In the genomic region with DNA sequence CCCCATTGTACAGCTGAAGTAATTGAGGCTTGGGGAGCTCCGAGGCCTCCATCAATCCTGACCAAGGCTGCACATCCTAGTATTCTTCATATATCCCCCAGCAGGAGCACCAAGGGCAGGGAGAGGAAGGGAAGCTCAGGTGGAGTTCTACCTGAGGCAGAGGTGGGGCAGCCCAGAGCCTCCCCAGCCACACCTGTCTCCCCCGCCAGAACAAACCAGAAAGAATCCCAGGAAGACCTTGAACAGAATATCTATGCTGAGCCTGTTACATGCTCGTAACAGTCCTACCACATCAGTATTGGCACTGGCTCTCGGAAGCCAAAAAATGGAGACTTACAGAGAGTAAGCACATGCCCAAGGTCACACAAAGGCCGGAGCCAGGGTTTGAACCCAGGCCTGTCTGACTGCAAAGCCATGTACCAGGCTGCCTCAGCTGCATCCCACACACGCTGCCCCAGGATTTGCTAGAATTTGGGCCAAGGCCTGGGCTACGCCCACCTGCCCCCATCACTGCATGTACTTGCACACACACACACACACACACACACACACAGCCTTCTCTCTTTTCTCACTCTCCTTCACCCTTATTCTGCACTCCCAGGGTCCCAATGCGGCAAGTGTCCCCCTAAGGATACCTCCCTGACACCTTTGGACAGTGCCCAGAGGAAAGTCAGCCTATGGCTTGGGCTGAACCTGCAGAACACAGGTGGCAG, we compare ENCODE assay signal across 15 cellular contexts. TPM values are rescaled to one million over a fixed set of nuclear protein-coding genes. Genes with fewer than 3 reads are reported as not detected.
DNase-seq lines count a peak whose midpoint lies in the region; ATAC-seq, FAIRE-seq and TF ChIP-seq lines count a peak whose summit lies in the region.
"Had no signal": no experiment of that assay in that cellular context is flagged by ENCODE, and none has a peak within 500 bp of the region (broad histone marks: within the 10 kb centered on the region; RNA-seq: fewer than 3 reads in every experiment).

No MANE protein-coding gene starts in this region.

- CTCF ChIA-PET in activated CD4-positive, alpha-beta T cell treated with anti-CD3 and anti-CD28 coated beads, Interleukin-2, amount 10 ng/mL, durations not matched to agents 7 days and 5 days (lab: Charles Lee) = interaction anchor here (0.6 to 10.9 kb wide), 7 partner anchors 12 to 275 kb away, joined by 3 to 101 read pairs (median 10); no protein-coding TSS in a partner anchor

- DNase-seq in activated CD4-positive, alpha-beta T cell treated with anti-CD3 and anti-CD28 coated beads, Interleukin-2, amount 10 ng/mL, durations not matched to agents 7 days and 5 days = no peak
- no peak for DNase-seq in activated CD4-positive, alpha-beta T cell treated with anti-CD3 and anti-CD28 coated beads, Interleukin-2, amount 50 U/mL, for 1 hour
- DNase-seq in effector memory CD4-positive, alpha-beta T cell = no peak
- no peak for DNase-seq in frontal cortex (ENCODE audit: low spot score in 2 of 2)
- DNase-seq: ACHN; activated CD4-positive, alpha-beta T cell treated with anti-CD3 and anti-CD28 coated beads for 48 hours; DMS79; trophoblast cell had no signal

- peaks cover 46% of the 10 kb centered on the region for H3K36me3 ChIP-seq in OCI-LY1 (ENCODE audit: insufficient read depth, low read length)
- no peaks in the 10 kb centered on the region for H3K36me3 ChIP-seq in effector memory CD4-positive, alpha-beta T cell (ENCODE audit: control insufficient read depth, insufficient read depth, low read length)

- no peaks in the 10 kb centered on the region; the same call in 1 of the 2 replicates for H3F3A ChIP-seq in OCI-LY1 (ENCODE audit: insufficient read depth, low read length)

- H2AFZ ChIP-seq in OCI-LY1 (ENCODE audit: low read length) = no peak overlapping the region

- H3K27ac ChIP-seq in OCI-LY1 (ENCODE audit: low read depth, low read length, poor library complexity, severe bottlenecking) = peak overlapping the region; percentile 91
- peak overlapping the region; percentile 64 for H3K27ac ChIP-seq in effector memory CD4-positive, alpha-beta T cell (ENCODE audit: insufficient read depth, low read length, poor library complexity, severe bottlenecking)
- peak overlapping the region in 11 of 21 experiments; percentile 18 to 88 (median 75) for H3K27ac ChIP-seq in skin epidermis

- no peaks in the 10 kb centered on the region for H3K9me3 Mint-ChIP-seq in activated CD4-positive, alpha-beta T cell treated with anti-CD3 and anti-CD28 coated beads, Interleukin-2, amount 10 ng/mL, durations not matched to agents 7 days and 5 days

- H4K20me1 ChIP-seq in OCI-LY1 (ENCODE audit: insufficient read depth, low read length) = no peaks in the 10 kb centered on the region

- no peaks in the 10 kb centered on the region for H3K9me3 ChIP-seq in OCI-LY1 (ENCODE audit: low read length)
- H3K9me3 ChIP-seq in effector memory CD4-positive, alpha-beta T cell (ENCODE audit: control insufficient read depth, low read length) = no peaks in the 10 kb centered on the region

- no peak for TF ChIP-seq CTCF in OCI-LY1 (IDR thresholded peaks at IDR 0.05; ENCODE audit: low read length)

- H3K27me3 Mint-ChIP-seq in activated CD4-positive, alpha-beta T cell treated with anti-CD3 and anti-CD28 coated beads, Interleukin-2, amount 10 ng/mL, durations not matched to agents 7 days and 5 days = no peaks in the 10 kb centered on the region

- H3K36me3 Mint-ChIP-seq in activated CD4-positive, alpha-beta T cell treated with anti-CD3 and anti-CD28 coated beads, Interleukin-2, amount 10 ng/mL, durations not matched to agents 7 days and 5 days (ENCODE audit: low read depth) = peaks cover 68% of the 10 kb centered on the region

- POLR2A ChIA-PET in activated CD4-positive, alpha-beta T cell treated with anti-CD3 and anti-CD28 coated beads, Interleukin-2, amount 10 ng/mL, durations not matched to agents 7 days and 5 days (lab: Charles Lee) = no interaction called here

- peak overlapping the region; percentile 92 for H3K27ac Mint-ChIP-seq in activated CD4-positive, alpha-beta T cell treated with anti-CD3 and anti-CD28 coated beads, Interleukin-2, amount 10 ng/mL, durations not matched to agents 7 days and 5 days

- FAIRE-seq in frontal cortex (lab: Jason Lieb, UNC) = no peak
- FAIRE-seq: colon, RCC 7860 had no signal

- peak overlapping the region; percentile 97 for H3K4me2 ChIP-seq in OCI-LY1 (ENCODE audit: low read length)

- ATAC-seq in HG03520 (IDR thresholded peaks at IDR 0.05; ENCODE audit: unreplicated experiment) = no peak
- no peak for ATAC-seq in GM18519 (IDR thresholded peaks at IDR 0.05; ENCODE audit: low FRiP score, unreplicated experiment)

- peak overlapping the region; percentile 97 for H3K9ac ChIP-seq in OCI-LY1 (ENCODE audit: low read length)

- H3K27me3 ChIP-seq in OCI-LY1 (ENCODE audit: insufficient read depth, low read length) = no peaks in the 10 kb centered on the region
- no peaks in the 10 kb centered on the region for H3K27me3 ChIP-seq in effector memory CD4-positive, alpha-beta T cell (replicated peaks; ENCODE audit: control insufficient read depth, insufficient read depth, low read length, poor library complexity, severe bottlenecking)

- peak overlapping the region; percentile 91 for H3K4me3 ChIP-seq in OCI-LY1 (ENCODE audit: low read depth, low read length, poor library complexity, severe bottlenecking)
- H3K4me3 ChIP-seq in effector memory CD4-positive, alpha-beta T cell (ENCODE audit: insufficient read depth, low read depth, low read length, poor library complexity, severe bottlenecking) = no peak overlapping the region
- H3K4me3 ChIP-seq in skin epidermis = no peak overlapping the region
- H3K4me3 ChIP-seq: lung had no signal

- peaks cover 60% of the 10 kb centered on the region for H3K4me1 ChIP-seq in OCI-LY1 (ENCODE audit: insufficient read depth, low read length, severe bottlenecking)
- H3K4me1 ChIP-seq in effector memory CD4-positive, alpha-beta T cell (ENCODE audit: control insufficient read depth, insufficient read depth, low read length, poor library complexity, severe bottlenecking) = peaks cover 72% of the 10 kb centered on the region

- peaks cover 81% of the 10 kb centered on the region for H3K4me1 Mint-ChIP-seq in activated CD4-positive, alpha-beta T cell treated with anti-CD3 and anti-CD28 coated beads, Interleukin-2, amount 10 ng/mL, durations not matched to agents 7 days and 5 days

- H3K9me2 ChIP-seq in OCI-LY1 (ENCODE audit: low read depth, low read length) = no peaks in the 10 kb centered on the region

- H3K4me3 Mint-ChIP-seq in activated CD4-positive, alpha-beta T cell treated with anti-CD3 and anti-CD28 coated beads, Interleukin-2, amount 10 ng/mL, durations not matched to agents 7 days and 5 days = peak overlapping the region; percentile 98

- H3K79me2 ChIP-seq in OCI-LY1 (ENCODE audit: insufficient read depth, low read length) = peaks cover 41% of the 10 kb centered on the region

RNA-seq across cellular contexts. Expression of a gene that starts 4.5 kb away (rescaled TPM):
- 100 to 1,000 TPM; 107 to 112 TPM for total RNA-seq in activated CD4-positive, alpha-beta T cell treated with anti-CD3 and anti-CD28 coated beads, Interleukin-2, amount 10 ng/mL, durations not matched to agents 7 days and 5 days
- total RNA-seq in frontal cortex = 1.2 TPM

RNA-seq across cellular contexts. Expression of a gene that starts 32.8 kb away (rescaled TPM):
- total RNA-seq in activated CD4-positive, alpha-beta T cell treated with anti-CD3 and anti-CD28 coated beads, Interleukin-2, amount 10 ng/mL, durations not matched to agents 7 days and 5 days = 10 to 100 TPM; 62.7 to 65.2 TPM
- total RNA-seq in frontal cortex = 22.4 TPM

RNA-seq across cellular contexts. Expression of a gene that starts 42.5 kb away (rescaled TPM):
- total RNA-seq in activated CD4-positive, alpha-beta T cell treated with anti-CD3 and anti-CD28 coated beads, Interleukin-2, amount 10 ng/mL, durations not matched to agents 7 days and 5 days = under 1 TPM; 0.25 to 0.52 TPM
- total RNA-seq in frontal cortex = 7.7 TPM

Comparison
In these comparisons a context has a peak if more than half of its experiments do, and no peak if none do; other contexts are left out.
1. RNA of a gene that starts 4.5 kb away (total RNA-seq): 107 to 112 TPM in activated CD4-positive, alpha-beta T cell treated with anti-CD3 and anti-CD28 coated beads, Interleukin-2, amount 10 ng/mL, durations not matched to agents 7 days and 5 days; 1.2 TPM in frontal cortex (single experiment); every median in the first group is over 10 times any median in the second.
2. Peak in every context shown above with its lines, with median percentiles within 50 percentile points of each other: H3K27ac ChIP-seq.